In genomic region chr21:17387030-17387617, GRCh38 we compare ENCODE assay signal across 8 cellular contexts.
DNase-seq lines count a peak whose midpoint lies in the region; ATAC-seq and TF ChIP-seq lines count a peak whose summit lies in the region.

No MANE protein-coding gene starts in this region.

- peak; percentile 59 for DNase-seq in BE2C
- peak; percentile 84 for DNase-seq in HT-29 (ENCODE audit: low spot score)
- DNase-seq in NCI-H774 (lab: John Stamatoyannopoulos, UW), result peak; percentile 59
- DNase-seq in activated CD8-positive, alpha-beta memory T cell treated with anti-CD3 and anti-CD28 coated beads for 24 hours, result peak; percentile 63
- DNase-seq in fibroblast of peridontal ligament (ENCODE audit: extremely low read depth), result peak; percentile 80
- DNase-seq in osteoblast (ENCODE audit: insufficient read length, low spot score, missing footprints), result no peak
- DNase-seq in mesenteric fat pad (ENCODE audit: low spot score), result no peak

- H3K27ac ChIP-seq in osteoblast (ENCODE audit: low read depth, low read length), result no peak overlapping the region

- H3K9me3 ChIP-seq in BE2C (no peaks in the 10 kb centered on the region), osteoblast (ENCODE audit: low read depth, low read length) (no peaks in the 10 kb centered on the region)

- H3K4me2 ChIP-seq in osteoblast (ENCODE audit: insufficient read depth, low read length), result no peak overlapping the region

- H3K27me3 ChIP-seq in BE2C (no peaks in the 10 kb centered on the region), osteoblast (ENCODE audit: insufficient read depth, low read length) (no peaks in the 10 kb centered on the region)

- H3K79me2 ChIP-seq in osteoblast (ENCODE audit: insufficient read depth, low read length), result no peaks in the 10 kb centered on the region

- TF ChIP-seq CTCF in BE2C (IDR thresholded peaks at IDR 0.05; ENCODE audit: low read depth, low read length) (peak; percentile 67), osteoblast (IDR thresholded peaks at IDR 0.05; ENCODE audit: extremely low read depth, low read depth, low read length) (peak; percentile 66)

- H3K4me3 ChIP-seq in BE2C (ENCODE audit: low read depth, low read length) (no peak overlapping the region), osteoblast (ENCODE audit: insufficient read depth, low read length) (no peak overlapping the region)

- H2AFZ ChIP-seq in osteoblast (ENCODE audit: low read length), result no peak overlapping the region

- H3K36me3 ChIP-seq in BE2C, result no peaks in the 10 kb centered on the region
- no peaks in the 10 kb centered on the region for H3K36me3 ChIP-seq in osteoblast (ENCODE audit: insufficient read depth, low read length)

- no peaks in the 10 kb centered on the region for H4K20me1 ChIP-seq in osteoblast (ENCODE audit: insufficient read depth, low read length)

- no peaks in the 10 kb centered on the region; the same call in 1 of the 2 replicates for H3K4me1 ChIP-seq in BE2C
- no peaks in the 10 kb centered on the region for H3K4me1 ChIP-seq in osteoblast (ENCODE audit: insufficient read depth, low read length)

- peak; percentile 73 for ATAC-seq in GM18867 (IDR thresholded peaks at IDR 0.05; ENCODE audit: unreplicated experiment)

Comparison
In these comparisons a context has a peak if more than half of its experiments do, and no peak if none do; other contexts are left out.
1. DNase-seq: peak in BE2C (single experiment), HT-29 (single experiment), NCI-H774 (single experiment), activated CD8-positive, alpha-beta memory T cell treated with anti-CD3 and anti-CD28 coated beads for 24 hours (single experiment) and fibroblast of peridontal ligament (single experiment); none in osteoblast (single experiment) and mesenteric fat pad (single experiment).